In genomic region chr17:4523946-4524345, GRCh38 we compare ENCODE assay signal across 24 cellular contexts. TPM values are rescaled to one million over a fixed set of nuclear protein-coding genes. Genes with fewer than 3 reads are reported as not detected.
DNase-seq lines count a peak whose midpoint lies in the region; ATAC-seq, FAIRE-seq and TF ChIP-seq lines count a peak whose summit lies in the region.
"Had no signal": no experiment of that assay in that cellular context is flagged by ENCODE, and none has a peak within 500 bp of the region (broad histone marks: within the 10 kb centered on the region; RNA-seq: fewer than 3 reads in every experiment).

No MANE protein-coding gene starts in this region.

- H3K4me3 ChIP-seq in HepG2 (replicated peaks in 1 of 3; ENCODE audit: insufficient read depth in 1 of 3, low read depth in 2 of 3, low read length in 3 of 3), result no peak overlapping the region
- H3K4me3 ChIP-seq in right lobe of liver, result no peak overlapping the region
- no peak overlapping the region for H3K4me3 ChIP-seq in dorsolateral prefrontal cortex
- H3K4me3 ChIP-seq in upper lobe of left lung, result no peak overlapping the region
- H3K4me3 ChIP-seq: GM23338, HAP-1, Peyer's patch, SJCRH30 had no signal

- no peak for FAIRE-seq in HepG2 (lab: Jason Lieb, UNC)
- FAIRE-seq: D721Med, GM12891, HTR-8/SVneo had no signal

- H3K36me3 ChIP-seq in HepG2 (replicated peaks in 1 of 2; ENCODE audit: control insufficient read depth in 1 of 2, insufficient read depth in 2 of 2, low read length in 2 of 2) (no peaks in the 10 kb centered on the region), right lobe of liver (no peaks in the 10 kb centered on the region), upper lobe of left lung (peaks cover 0 to 5% (median 0%) of the 10 kb centered on the region in 4 donors)
- H3K36me3 ChIP-seq: HAP-1, Peyer's patch, SJCRH30 had no signal

- H3K27me3 Mint-ChIP-seq in nephron progenitor cell (ENCODE audit: low read depth, poor library complexity), result peaks cover 5% of the 10 kb centered on the region

- in situ Hi-C loops in HepG2 (cut with HindIII; ENCODE audit: extremely low pct_ligation_motif_present, low pct_unique_long_range_greater_than_20kb), result no loop called here

- H4K20me1 ChIP-seq in HepG2 (ENCODE audit: insufficient read depth, low read length), result no peaks in the 10 kb centered on the region

- no peak overlapping the region for H3K9ac ChIP-seq in HepG2 (ENCODE audit: insufficient read depth, low read depth, low read length)
- H3K9ac ChIP-seq: KMS-11 had no signal

- CTCF ChIA-PET in HepG2 (lab: Yijun Ruan, JAX; ENCODE audit: low intra/inter-chr PET ratio, low total read pairs), result no interaction called here

- peaks cover 63% of the 10 kb centered on the region for H3K4me1 Mint-ChIP-seq in nephron progenitor cell

- no peaks in the 10 kb centered on the region for H3K9me3 Mint-ChIP-seq in nephron progenitor cell
- H3K9me3 Mint-ChIP-seq: CD14-positive monocyte, GM23338 had no signal

- DNase-seq in HepG2 (ENCODE audit: low spot score) (no peak), right lobe of liver (no peak), dorsolateral prefrontal cortex (no peak), nephron progenitor cell (no peak), upper lobe of left lung (no peak), HT-29 (ENCODE audit: low spot score) (no peak), GM10266 (ENCODE audit: extremely low spot score) (no peak)
- DNase-seq: 8988T, DMS53, IMR-90, NCI-H1105, NCI-H2029 treated with DMSO at 0.1 percent for 48 hours, NCI-H446 treated with DMSO at 0.1 percent for 48 hours, NCI-H526 treated with DMSO at 0.1 percent for 48 hours, Peyer's patch, SJCRH30 had no signal

- H3K27ac ChIP-seq in HepG2 (ENCODE audit: extremely low read length, insufficient read depth, low read length) (no peak overlapping the region), right lobe of liver (no peak overlapping the region), dorsolateral prefrontal cortex (peak overlapping the region in 35 of 59 donors; percentile 1 to 93 (median 63)), upper lobe of left lung (peak overlapping the region in 3 of 4 donors; percentile 29 to 91 (median 85))
- H3K27ac ChIP-seq: KMS-11, SJCRH30 had no signal

- BruUV-seq in HepG2 (replicated peaks; lab: Mats Ljungman, UMichigan), result no TSS peak

- peak overlapping the region; percentile 9 for H3K27ac Mint-ChIP-seq in nephron progenitor cell
- H3K27ac Mint-ChIP-seq: CD14-positive monocyte, GM23338 had no signal

- H3K9me3 ChIP-seq in HepG2 (ENCODE audit: low read length), result no peaks in the 10 kb centered on the region
- H3K9me3 ChIP-seq in right lobe of liver, result no peaks in the 10 kb centered on the region
- no peaks in the 10 kb centered on the region for H3K9me3 ChIP-seq in upper lobe of left lung
- H3K9me3 ChIP-seq: HAP-1, Peyer's patch, SJCRH30 had no signal

- no peak overlapping the region for H3K4me3 Mint-ChIP-seq in nephron progenitor cell
- H3K4me3 Mint-ChIP-seq: CD14-positive monocyte, GM23338 had no signal

- no peak for TF ChIP-seq CTCF in HepG2 (CRISPR knock-in tag; IDR thresholded peaks at IDR 0.05)
- no peak for TF ChIP-seq CTCF in right lobe of liver (IDR thresholded peaks at IDR 0.05)
- no peak for TF ChIP-seq CTCF in dorsolateral prefrontal cortex (IDR thresholded peaks at IDR 0.05 in 54 of 56, conservative IDR thresholded peaks at IDR 0.05 in 2 of 56; ENCODE audit: low read depth in 1 of 56, partially characterized antibody in 56 of 56)
- TF ChIP-seq CTCF in nephron progenitor cell (IDR thresholded peaks at IDR 0.05), result no peak
- TF ChIP-seq CTCF in upper lobe of left lung (IDR thresholded peaks at IDR 0.05), result no peak
- TF ChIP-seq CTCF in GM10266 (IDR thresholded peaks at IDR 0.05; ENCODE audit: control insufficient read depth, insufficient read depth, low read depth, missing control alignments), result no peak

- ATAC-seq in HepG2 (no peak), right lobe of liver (no peak), upper lobe of left lung (ENCODE audit: low FRiP score in 2 of 2) (no peak), HG02973 (IDR thresholded peaks at IDR 0.05; ENCODE audit: unreplicated experiment) (no peak)
- ATAC-seq: GM23338 had no signal

- H3K79me2 ChIP-seq in HepG2 (ENCODE audit: insufficient read depth, low read length), result no peaks in the 10 kb centered on the region

- 65% methylated on average over 8 of the region's 8 CpGs for WGBS in HepG2 (ENCODE audit: low lambda C conversion rate)
- 76% methylated on average over 7 of the region's 8 CpGs for WGBS in right lobe of liver (ENCODE audit: insufficient coverage, low coverage, low lambda C conversion rate, missing lambda C conversion rate)
- WGBS in upper lobe of left lung, 2 donors, result 80 to 81% methylated on average over 8 of the region's 8 CpGs

- POLR2A ChIA-PET in HepG2 (lab: Yijun Ruan, JAX), result no interaction called here

- intact Hi-C loops in HepG2 (cut with micrococcal nuclease; ENCODE audit: unreplicated experiment) (no loop called here), right lobe of liver (cut with DNase I) (no loop called here), dorsolateral prefrontal cortex (cut with DNase I) (no loop called here)

- TF ChIP-seq EP300 in HepG2 (IDR thresholded peaks at IDR 0.05; ENCODE audit: low read depth in 2 of 2, low read length in 2 of 2) (no peak), HepG2 (CRISPR knock-in tag; IDR thresholded peaks at IDR 0.05; ENCODE audit: borderline replicate concordance) (no peak), upper lobe of left lung (IDR thresholded peaks at IDR 0.05) (no peak)

- no peak for TF ChIP-seq RAD21 in HepG2 (CRISPR knock-in tag; IDR thresholded peaks at IDR 0.05)

- no peak overlapping the region for H3K4me2 ChIP-seq in HepG2 (ENCODE audit: low read depth, low read length)
- H3K4me2 ChIP-seq: GM23338, KMS-11 had no signal

- H2AFZ ChIP-seq in HepG2 (ENCODE audit: low read length), result no peak overlapping the region
- H2AFZ ChIP-seq: GM23338 had no signal

- H3K27me3 ChIP-seq in HepG2 (ENCODE audit: control insufficient read depth in 1 of 2, insufficient read depth in 2 of 2, low read length in 2 of 2) (peaks cover 2 to 66% of the 10 kb centered on the region in 2 experiments), right lobe of liver (no peaks in the 10 kb centered on the region), dorsolateral prefrontal cortex (no peaks in the 10 kb centered on the region), upper lobe of left lung (no peaks in the 10 kb centered on the region)
- H3K27me3 ChIP-seq: Peyer's patch, SJCRH30 had no signal

- H3K4me1 ChIP-seq in HepG2 (ENCODE audit: insufficient read depth, low read length), result peaks cover 11% of the 10 kb centered on the region
- H3K4me1 ChIP-seq in right lobe of liver, result no peaks in the 10 kb centered on the region
- H3K4me1 ChIP-seq in upper lobe of left lung, result peaks cover 43 to 62% (median 50%) of the 10 kb centered on the region in 4 donors
- H3K4me1 ChIP-seq: HAP-1, SJCRH30 had no signal

- no peak for TF ChIP-seq POLR2A in HepG2 (IDR thresholded peaks at IDR 0.05; ENCODE audit: insufficient read depth in 1 of 2, low read depth in 2 of 2, low read length in 2 of 2)
- no peak for TF ChIP-seq POLR2A in right lobe of liver (IDR thresholded peaks at IDR 0.05)
- no peak for TF ChIP-seq POLR2A in upper lobe of left lung (IDR thresholded peaks at IDR 0.05)

- no peaks in the 10 kb centered on the region for H3K36me3 Mint-ChIP-seq in nephron progenitor cell (ENCODE audit: low read depth)
- H3K36me3 Mint-ChIP-seq: CD14-positive monocyte had no signal

RNA-seq across cellular contexts. Expression of gene SPNS2, which starts 25.3 kb away (rescaled TPM):
- not detected in 2 replicates for total RNA-seq in HepG2 (2016; rRNA removed; fragmentation: Illumina TruSeq; extraction: Trizol)
- not detected in 2 replicates for total RNA-seq in HepG2 (2016; cell fraction: cytosol; rRNA removed; fragmentation: Illumina TruSeq; extraction: Trizol; ENCODE audit: low read depth)
- not detected in 2 replicates for total RNA-seq in HepG2 (2016; cell fraction: insoluble cytoplasmic fraction; rRNA removed; fragmentation: Illumina TruSeq; extraction: Trizol)
- not detected in 2 replicates for total RNA-seq in HepG2 (2016; cell fraction: membrane; rRNA removed; fragmentation: Illumina TruSeq; extraction: Trizol)
- not detected in 2 replicates for total RNA-seq in HepG2 (2016; cell fraction: nucleus; rRNA removed; fragmentation: Illumina TruSeq; extraction: Trizol)
- 0.01 and 0.03 TPM in 2 replicates for polyA plus RNA-seq in HepG2 (2011; rRNA removed)
- polyA plus RNA-seq in HepG2 (2011; cell fraction: cytosol; rRNA removed), result 0.03 and 0.05 TPM in 2 replicates
- 0.14 TPM in 1 of 2 replicates, not detected in the other for polyA plus RNA-seq in HepG2 (2011; cell fraction: nucleus; rRNA removed)
- 0.16 and 0.34 TPM in 2 replicates for polyA plus RNA-seq in HepG2 (2012)
- polyA plus RNA-seq in HepG2 (2016; cell fraction: cytosol; fragmentation: Illumina TruSeq; extraction: Trizol; ENCODE audit: low read depth), result not detected in 2 replicates
- polyA plus RNA-seq in HepG2 (2016; cell fraction: insoluble cytoplasmic fraction; fragmentation: Illumina TruSeq; extraction: Trizol; ENCODE audit: low read depth), result not detected in 2 replicates
- not detected in 2 replicates for polyA plus RNA-seq in HepG2 (2016; cell fraction: membrane; fragmentation: Illumina TruSeq; extraction: Trizol; ENCODE audit: low read depth)
- polyA plus RNA-seq in HepG2 (2016; cell fraction: nucleus; fragmentation: Illumina TruSeq; extraction: Trizol; ENCODE audit: insufficient read depth, low read depth), result not detected in 2 replicates
- polyA minus RNA-seq in HepG2 (2011; rRNA and poly(A)+ RNA removed; ENCODE audit: low replicate concordance), result 0.16 TPM in 1 of 2 replicates, not detected in the other
- not detected in 2 replicates for polyA minus RNA-seq in HepG2 (2011; cell fraction: cytosol; rRNA and poly(A)+ RNA removed)
- polyA minus RNA-seq in HepG2 (2011; cell fraction: nucleus; rRNA and poly(A)+ RNA removed), result not detected in 2 replicates
- total RNA-seq in right lobe of liver, result 10 to 100 TPM in 1 of 6 experiments, 1 to 10 TPM in 5; 3.0 to 12.4 (median 7.3) TPM
- total RNA-seq in dorsolateral prefrontal cortex, result 100 to 1,000 TPM in 4 of 120 experiments, 10 to 100 TPM in 116; 41.1 to 115 (median 69.7) TPM
- 10 to 100 TPM; 41.8 to 89.1 (median 55.2) TPM for total RNA-seq in upper lobe of left lung
- 172 and 193 TPM in 2 replicates for total RNA-seq in HT-29 (2014; rRNA removed; shearing (Covaris generic))
- polyA plus RNA-seq: IMR-90 had no signal

RNA-seq across cellular contexts. Expression of gene MYBBP1A, which starts 31.2 kb away (rescaled TPM):
- total RNA-seq in HepG2 (2016; rRNA removed; fragmentation: Illumina TruSeq; extraction: Trizol), result 40.4 and 54.8 TPM in 2 replicates
- total RNA-seq in HepG2 (2016; cell fraction: cytosol; rRNA removed; fragmentation: Illumina TruSeq; extraction: Trizol; ENCODE audit: low read depth), result 58.9 and 65.5 TPM in 2 replicates
- 35.1 and 61.8 TPM in 2 replicates for total RNA-seq in HepG2 (2016; cell fraction: insoluble cytoplasmic fraction; rRNA removed; fragmentation: Illumina TruSeq; extraction: Trizol)
- total RNA-seq in HepG2 (2016; cell fraction: membrane; rRNA removed; fragmentation: Illumina TruSeq; extraction: Trizol), result 24.4 and 24.9 TPM in 2 replicates
- 52.0 and 62.6 TPM in 2 replicates for total RNA-seq in HepG2 (2016; cell fraction: nucleus; rRNA removed; fragmentation: Illumina TruSeq; extraction: Trizol)
- 18.6 and 28.4 TPM in 2 replicates for polyA plus RNA-seq in HepG2 (2011; rRNA removed)
- polyA plus RNA-seq in HepG2 (2011; cell fraction: cytosol; rRNA removed), result 9.7 and 12.5 TPM in 2 replicates
- polyA plus RNA-seq in HepG2 (2011; cell fraction: nucleus; rRNA removed), result 158 and 176 TPM in 2 replicates
- polyA plus RNA-seq in HepG2 (2012), result 28.0 and 41.5 TPM in 2 replicates
- 7.8 and 7.9 TPM in 2 replicates for polyA plus RNA-seq in HepG2 (2016; cell fraction: cytosol; fragmentation: Illumina TruSeq; extraction: Trizol; ENCODE audit: low read depth)
- polyA plus RNA-seq in HepG2 (2016; cell fraction: insoluble cytoplasmic fraction; fragmentation: Illumina TruSeq; extraction: Trizol; ENCODE audit: low read depth), result 28.2 and 32.7 TPM in 2 replicates
- 9.0 and 12.1 TPM in 2 replicates for polyA plus RNA-seq in HepG2 (2016; cell fraction: membrane; fragmentation: Illumina TruSeq; extraction: Trizol; ENCODE audit: low read depth)
- polyA plus RNA-seq in HepG2 (2016; cell fraction: nucleus; fragmentation: Illumina TruSeq; extraction: Trizol; ENCODE audit: insufficient read depth, low read depth), result 146 and 160 TPM in 2 replicates
- 50.2 and 100 TPM in 2 replicates for polyA minus RNA-seq in HepG2 (2011; rRNA and poly(A)+ RNA removed; ENCODE audit: low replicate concordance)
- polyA minus RNA-seq in HepG2 (2011; cell fraction: cytosol; rRNA and poly(A)+ RNA removed), result 19.4 and 21.0 TPM in 2 replicates
- polyA minus RNA-seq in HepG2 (2011; cell fraction: nucleus; rRNA and poly(A)+ RNA removed), result 53.3 and 54.8 TPM in 2 replicates
- 10 to 100 TPM; 16.3 to 32.0 (median 23.7) TPM for total RNA-seq in right lobe of liver
- 100 to 1,000 TPM in 2 of 120 experiments, 10 to 100 TPM in 118; 49.9 to 110 (median 68.5) TPM for total RNA-seq in dorsolateral prefrontal cortex
- total RNA-seq in upper lobe of left lung, result 100 to 1,000 TPM in 1 of 6 donors, 10 to 100 TPM in 5; 45.2 to 151 (median 57.3) TPM
- total RNA-seq in HT-29 (2014; rRNA removed; shearing (Covaris generic)), result 136 and 177 TPM in 2 replicates

RNA-seq across cellular contexts. Expression of gene GGT6, which starts 36.4 kb away (rescaled TPM):
- total RNA-seq in HepG2 (2016; rRNA removed; fragmentation: Illumina TruSeq; extraction: Trizol), result 0.70 and 0.80 TPM in 2 replicates
- 0.20 and 0.26 TPM in 2 replicates for total RNA-seq in HepG2 (2016; cell fraction: cytosol; rRNA removed; fragmentation: Illumina TruSeq; extraction: Trizol; ENCODE audit: low read depth)
- 0.68 and 1.1 TPM in 2 replicates for total RNA-seq in HepG2 (2016; cell fraction: insoluble cytoplasmic fraction; rRNA removed; fragmentation: Illumina TruSeq; extraction: Trizol)
- total RNA-seq in HepG2 (2016; cell fraction: membrane; rRNA removed; fragmentation: Illumina TruSeq; extraction: Trizol), result 0.59 and 0.62 TPM in 2 replicates
- 0.28 and 0.37 TPM in 2 replicates for total RNA-seq in HepG2 (2016; cell fraction: nucleus; rRNA removed; fragmentation: Illumina TruSeq; extraction: Trizol)
- 0.14 and 0.16 TPM in 2 replicates for polyA plus RNA-seq in HepG2 (2011; rRNA removed)
- polyA plus RNA-seq in HepG2 (2011; cell fraction: cytosol; rRNA removed), result 0.10 and 0.12 TPM in 2 replicates
- polyA plus RNA-seq in HepG2 (2011; cell fraction: nucleus; rRNA removed), result 0.09 and 0.43 TPM in 2 replicates
- 0.24 and 0.29 TPM in 2 replicates for polyA plus RNA-seq in HepG2 (2012)
- polyA plus RNA-seq in HepG2 (2016; cell fraction: cytosol; fragmentation: Illumina TruSeq; extraction: Trizol; ENCODE audit: low read depth), result 0.24 and 0.27 TPM in 2 replicates
- 0.71 and 1.2 TPM in 2 replicates for polyA plus RNA-seq in HepG2 (2016; cell fraction: insoluble cytoplasmic fraction; fragmentation: Illumina TruSeq; extraction: Trizol; ENCODE audit: low read depth)
- polyA plus RNA-seq in HepG2 (2016; cell fraction: membrane; fragmentation: Illumina TruSeq; extraction: Trizol; ENCODE audit: low read depth), result 0.50 and 0.52 TPM in 2 replicates
- polyA plus RNA-seq in HepG2 (2016; cell fraction: nucleus; fragmentation: Illumina TruSeq; extraction: Trizol; ENCODE audit: insufficient read depth, low read depth), result 1.1 and 1.5 TPM in 2 replicates
- polyA minus RNA-seq in HepG2 (2011; rRNA and poly(A)+ RNA removed; ENCODE audit: low replicate concordance), result 0.38 TPM in 1 of 2 replicates, not detected in the other
- not detected in 2 replicates for polyA minus RNA-seq in HepG2 (2011; cell fraction: cytosol; rRNA and poly(A)+ RNA removed)
- polyA minus RNA-seq in HepG2 (2011; cell fraction: nucleus; rRNA and poly(A)+ RNA removed), result 0.12 TPM in 1 of 2 replicates, not detected in the other
- total RNA-seq in right lobe of liver, result under 1 TPM; 0.09 to 0.92 (median 0.27) TPM
- total RNA-seq in dorsolateral prefrontal cortex, result under 1 TPM in 1 of 120 experiments, not detected in 119; 0.29 TPM
- 10 to 100 TPM in 3 of 6 donors, 1 to 10 TPM in 3; 3.8 to 18.7 (median 9.7) TPM for total RNA-seq in upper lobe of left lung
- 4.8 and 7.0 TPM in 2 replicates for total RNA-seq in HT-29 (2014; rRNA removed; shearing (Covaris generic))
- total RNA-seq: IMR-90, SJCRH30 had no signal
- polyA plus RNA-seq: CD14-positive monocyte, GM23338, IMR-90 had no signal

Comparison
In these comparisons a context has a peak if more than half of its experiments do, and no peak if none do; other contexts are left out.
1. H3K27ac ChIP-seq: peak in dorsolateral prefrontal cortex (35 of 59) and upper lobe of left lung (3 of 4); none in HepG2 (single experiment) and right lobe of liver (0 of 3).